Comparison of ENCODE assay signal across 14 cellular contexts in the genomic region with DNA sequence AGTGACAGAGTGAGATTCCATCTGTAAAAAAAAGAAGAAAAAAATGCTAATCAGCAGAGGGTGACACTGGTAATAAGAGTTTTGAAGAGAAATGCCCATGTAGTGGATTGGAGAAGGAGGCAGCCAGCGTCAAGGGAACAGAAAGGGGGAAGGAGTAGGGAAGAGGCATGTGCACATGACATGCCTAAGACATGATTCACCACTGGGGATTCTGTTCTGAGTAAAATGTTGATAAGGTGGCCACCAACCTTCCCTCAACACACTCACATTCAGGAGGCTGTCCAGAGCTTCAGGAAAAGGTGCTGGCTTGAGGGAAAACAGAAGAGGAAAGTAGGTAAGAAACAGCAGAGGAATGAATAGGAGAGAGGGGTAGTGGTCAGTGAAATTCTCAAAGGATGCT. TPM values are rescaled to one million over a fixed set of nuclear protein-coding genes. Genes with fewer than 3 reads are reported as not detected.
DNase-seq lines count a peak whose midpoint lies in the region; ATAC-seq, FAIRE-seq and TF ChIP-seq lines count a peak whose summit lies in the region.
"Had no signal": no experiment of that assay in that cellular context is flagged by ENCODE, and none has a peak within 500 bp of the region (broad histone marks: within the 10 kb centered on the region; RNA-seq: fewer than 3 reads in every experiment).

No MANE protein-coding gene starts in this region.

- no peak overlapping the region for H3K4me3 ChIP-seq in AG10803 (ENCODE audit: low read length)
- H3K4me3 ChIP-seq in astrocyte (ENCODE audit: insufficient read depth, low read depth, low read length) = no peak overlapping the region

- no peaks in the 10 kb centered on the region for H3K27me3 Mint-ChIP-seq in astrocyte (ENCODE audit: low read depth, unreplicated experiment)

- peak overlapping the region; percentile 20 for H3K4me2 ChIP-seq in astrocyte (ENCODE audit: low read length)

- no peak for FAIRE-seq in astrocyte (lab: Jason Lieb, UNC)

- H4K20me1 ChIP-seq in astrocyte (ENCODE audit: insufficient read depth, low read length) = no peaks in the 10 kb centered on the region

- peaks cover 14% of the 10 kb centered on the region for H3K4me1 Mint-ChIP-seq in astrocyte (ENCODE audit: low read depth, unreplicated experiment)
- H3K4me1 Mint-ChIP-seq: activated CD4-positive, alpha-beta T cell treated with anti-CD3 and anti-CD28 coated beads, Interleukin-2, amount 10 ng/mL, durations not matched to agents 24 days and 14 days; memory B cell had no signal

- peak overlapping the region; percentile 84 for H3K27ac Mint-ChIP-seq in astrocyte (ENCODE audit: unreplicated experiment)
- H3K27ac Mint-ChIP-seq: activated CD4-positive, alpha-beta T cell treated with anti-CD3 and anti-CD28 coated beads, Interleukin-2, amount 10 ng/mL, durations not matched to agents 24 days and 14 days; activated T-cell treated with anti-CD3 and anti-CD28 coated beads, Interleukin-2, amount 50 U/mL, for 72 hours; memory B cell had no signal

- no peak overlapping the region for H3K4me3 Mint-ChIP-seq in astrocyte (ENCODE audit: unreplicated experiment)
- H3K4me3 Mint-ChIP-seq: activated CD4-positive, alpha-beta T cell treated with anti-CD3 and anti-CD28 coated beads, Interleukin-2, amount 10 ng/mL, durations not matched to agents 24 days and 14 days; activated T-cell treated with anti-CD3 and anti-CD28 coated beads, Interleukin-2, amount 50 U/mL, for 72 hours; memory B cell had no signal

- H3K36me3 ChIP-seq in astrocyte (ENCODE audit: insufficient read depth, low read length) = no peaks in the 10 kb centered on the region
- H3K36me3 ChIP-seq: BE2C had no signal

- no peak overlapping the region for H3K9ac ChIP-seq in astrocyte (ENCODE audit: low read length)

- TF ChIP-seq CTCF in AG10803 (conservative IDR thresholded peaks at IDR 0.05; ENCODE audit: low read length) (no peak), astrocyte (IDR thresholded peaks at IDR 0.05; ENCODE audit: insufficient read depth, low read depth, low read length) (no peak)

- peak; percentile 7 for DNase-seq in AG10803 (ENCODE audit: low read depth)
- DNase-seq in HS-27A (ENCODE audit: low read depth) = peak; percentile 46
- peak; percentile 92 for DNase-seq in astrocyte (ENCODE audit: low read depth)
- DNase-seq in islet precursor cell = peak; percentile 87
- DNase-seq in middle frontal gyrus (ENCODE audit: extremely low spot score, low spot score) = no peak
- DNase-seq in stimulated activated CD4-positive, alpha-beta T cell treated with anti-CD3 and anti-CD28 coated beads, Interleukin-15, amount 100 ng/mL, for 24 hours = no peak
- DNase-seq: activated CD4-positive, alpha-beta T cell treated with anti-CD3 and anti-CD28 coated beads, Interleukin-2, amount 10 ng/mL, durations not matched to agents 24 days and 14 days; activated T-cell treated with anti-CD3 and anti-CD28 coated beads, Interleukin-2, amount 50 U/mL, for 72 hours; effector CD4-positive, alpha-beta T cell; posterior cingulate gyrus had no signal

- no peak for ATAC-seq in HG03095 (IDR thresholded peaks at IDR 0.05; ENCODE audit: unreplicated experiment)
- ATAC-seq in GM21526 (IDR thresholded peaks at IDR 0.05; ENCODE audit: low FRiP score, unreplicated experiment) = no peak
- ATAC-seq: activated T-cell treated with anti-CD3 and anti-CD28 coated beads, Interleukin-2, amount 50 U/mL, for 72 hours had no signal

- H3K27me3 ChIP-seq in astrocyte (ENCODE audit: insufficient read depth, low read length) = no peaks in the 10 kb centered on the region
- H3K27me3 ChIP-seq: BE2C had no signal

- peaks cover 7% of the 10 kb centered on the region for H3K4me1 ChIP-seq in astrocyte (ENCODE audit: insufficient read depth, low read length)

- no peaks in the 10 kb centered on the region for H3K79me2 ChIP-seq in astrocyte (ENCODE audit: insufficient read depth, low read length)

- H3K9me3 ChIP-seq in astrocyte (ENCODE audit: insufficient read depth, low read depth, low read length) = no peaks in the 10 kb centered on the region
- H3K9me3 ChIP-seq: BE2C had no signal

- no peak overlapping the region for H3K27ac ChIP-seq in astrocyte (ENCODE audit: low read depth, low read length)

- no peak overlapping the region for H2AFZ ChIP-seq in astrocyte (ENCODE audit: low read depth, low read length)

- no peaks in the 10 kb centered on the region for H3K9me3 Mint-ChIP-seq in astrocyte (ENCODE audit: unreplicated experiment)
- H3K9me3 Mint-ChIP-seq: activated CD4-positive, alpha-beta T cell treated with anti-CD3 and anti-CD28 coated beads, Interleukin-2, amount 10 ng/mL, durations not matched to agents 24 days and 14 days had no signal

- H3K36me3 Mint-ChIP-seq in astrocyte (ENCODE audit: low read depth, unreplicated experiment) = no peaks in the 10 kb centered on the region

RNA-seq across cellular contexts. Expression of gene AKR1D1, which starts 39.9 kb away (rescaled TPM):
- total RNA-seq in astrocyte = not detected in 2 replicates
- total RNA-seq: activated CD4-positive, alpha-beta T cell treated with anti-CD3 and anti-CD28 coated beads, Interleukin-2, amount 10 ng/mL, durations not matched to agents 24 days and 14 days; activated T-cell treated with anti-CD3 and anti-CD28 coated beads, Interleukin-2, amount 50 U/mL, for 72 hours had no signal

Comparison
In these comparisons a context has a peak if more than half of its experiments do, and no peak if none do; other contexts are left out.
1. DNase-seq: peak in AG10803 (single experiment), HS-27A (single experiment), astrocyte (single experiment) and islet precursor cell (single experiment); none in middle frontal gyrus (single experiment) and stimulated activated CD4-positive, alpha-beta T cell treated with anti-CD3 and anti-CD28 coated beads, Interleukin-15, amount 100 ng/mL, for 24 hours (single experiment).